Comparison of ENCODE assay signal across 28 cellular contexts in genomic region chr16:22643886-22644285, GRCh38.
"Had no signal": no experiment of that assay in that cellular context is flagged by ENCODE, and none has a peak within 500 bp of the region (broad histone marks: within the 10 kb centered on the region; RNA-seq: fewer than 3 reads in every experiment).

No MANE protein-coding gene starts in this region.

- H3K4me3 Mint-ChIP-seq: naive thymus-derived CD8-positive, alpha-beta T cell; natural killer cell treated with Interleukin-12 subunit alpha and Interleukin-12 subunit beta and Interleukin-15 and Interleukin-18, amount 100 ng/mL, for 72 hours; nephron progenitor cell; neural crest cell; stimulated activated effector memory CD8-positive, alpha-beta T cell treated with anti-CD3 and anti-CD28 coated beads, Interleukin-12 subunit alpha, Interleukin-12 subunit beta, amount 100 ng/mL, for 72 hours; stimulated activated naive B cell treated with anti-CD40 and anti-IgM and Interleukin-4, amounts not matched to agents 10 μg/mL and 1 μg/mL and 100 μg/mL, for 72 hours; stimulated activated naive CD8-positive, alpha-beta T cell treated with anti-CD3 and anti-CD28 coated beads, Interleukin-15, Interleukin-2, amounts not matched to agents 100 ng/mL and 50 ng/mL, for 24 hours had no signal

- H3K9me3 Mint-ChIP-seq: naive thymus-derived CD8-positive, alpha-beta T cell; natural killer cell treated with Interleukin-12 subunit alpha and Interleukin-12 subunit beta and Interleukin-15 and Interleukin-18, amount 100 ng/mL, for 72 hours; nephron progenitor cell; neural crest cell; stimulated activated effector memory CD8-positive, alpha-beta T cell treated with anti-CD3 and anti-CD28 coated beads, Interleukin-12 subunit alpha, Interleukin-12 subunit beta, amount 100 ng/mL, for 72 hours; stimulated activated naive B cell treated with anti-CD40 and anti-IgM and Interleukin-4, amounts not matched to agents 10 μg/mL and 1 μg/mL and 100 μg/mL, for 72 hours; stimulated activated naive CD8-positive, alpha-beta T cell treated with anti-CD3 and anti-CD28 coated beads, Interleukin-15, Interleukin-2, amounts not matched to agents 100 ng/mL and 50 ng/mL, for 24 hours had no signal

- H3K9me3 ChIP-seq: neutrophil, ovary, psoas muscle, right lobe of liver, sigmoid colon, stomach, thoracic aorta, thyroid gland, upper lobe of left lung, vagina had no signal

- H3K4me1 Mint-ChIP-seq: naive thymus-derived CD8-positive, alpha-beta T cell; nephron progenitor cell; neural crest cell; stimulated activated effector memory CD8-positive, alpha-beta T cell treated with anti-CD3 and anti-CD28 coated beads, Interleukin-12 subunit alpha, Interleukin-12 subunit beta, amount 100 ng/mL, for 72 hours; stimulated activated naive B cell treated with anti-CD40 and anti-IgM and Interleukin-4, amounts not matched to agents 10 μg/mL and 1 μg/mL and 100 μg/mL, for 72 hours had no signal

- DNase-seq: naive thymus-derived CD8-positive, alpha-beta T cell; nephron progenitor cell; nucleus accumbens; ovary; psoas muscle; right cardiac atrium; right lobe of liver; sigmoid colon; small intestine; stimulated activated CD4-positive, alpha-beta T cell treated with anti-CD3 and anti-CD28 coated beads, Interleukin-15, amount 100 ng/mL, for 24 hours; stimulated activated CD4-positive, alpha-beta T cell treated with anti-CD3 and anti-CD28 coated beads, Interleukin-2, amount 100 ng/mL, for 24 hours; stimulated activated CD4-positive, alpha-beta T cell treated with anti-CD3 and anti-CD28 coated beads, Interleukin-2, amount 100 ng/mL, for 48 hours; stimulated activated CD4-positive, alpha-beta T cell treated with anti-CD3 and anti-CD28 coated beads, Interleukin-4, amount 100 ng/mL, for 24 hours; stimulated activated naive B cell treated with anti-CD40 and anti-IgM and Interleukin-4, amounts not matched to agents 10 μg/mL and 1 μg/mL and 100 μg/mL, for 72 hours; stimulated activated naive CD4-positive, alpha-beta T cell treated with Interleukin-2 at 50 U/mL for 16 hours; stomach; thyroid gland; trophoblast cell; upper lobe of left lung had no signal

- H3K27ac Mint-ChIP-seq: naive thymus-derived CD8-positive, alpha-beta T cell; natural killer cell treated with Interleukin-12 subunit alpha and Interleukin-12 subunit beta and Interleukin-15 and Interleukin-18, amount 100 ng/mL, for 72 hours; nephron progenitor cell; progenitor cell of endocrine pancreas; stimulated activated effector memory CD8-positive, alpha-beta T cell treated with anti-CD3 and anti-CD28 coated beads, Interleukin-12 subunit alpha, Interleukin-12 subunit beta, amount 100 ng/mL, for 72 hours; stimulated activated naive B cell treated with anti-CD40 and anti-IgM and Interleukin-4, amounts not matched to agents 10 μg/mL and 1 μg/mL and 100 μg/mL, for 72 hours; stimulated activated naive CD8-positive, alpha-beta T cell treated with anti-CD3 and anti-CD28 coated beads, Interleukin-15, Interleukin-2, amounts not matched to agents 100 ng/mL and 50 ng/mL, for 24 hours had no signal

- H3K36me3 Mint-ChIP-seq: naive thymus-derived CD8-positive, alpha-beta T cell; natural killer cell treated with Interleukin-12 subunit alpha and Interleukin-12 subunit beta and Interleukin-15 and Interleukin-18, amount 100 ng/mL, for 72 hours; stimulated activated effector memory CD8-positive, alpha-beta T cell treated with anti-CD3 and anti-CD28 coated beads, Interleukin-12 subunit alpha, Interleukin-12 subunit beta, amount 100 ng/mL, for 72 hours; stimulated activated naive B cell treated with anti-CD40 and anti-IgM and Interleukin-4, amounts not matched to agents 10 μg/mL and 1 μg/mL and 100 μg/mL, for 72 hours had no signal

- H3K27me3 ChIP-seq: ovary, thyroid gland, upper lobe of left lung, vagina had no signal

- H3K27me3 Mint-ChIP-seq: naive thymus-derived CD8-positive, alpha-beta T cell; natural killer cell treated with Interleukin-12 subunit alpha and Interleukin-12 subunit beta and Interleukin-15 and Interleukin-18, amount 100 ng/mL, for 72 hours; progenitor cell of endocrine pancreas; stimulated activated naive B cell treated with anti-CD40 and anti-IgM and Interleukin-4, amounts not matched to agents 10 μg/mL and 1 μg/mL and 100 μg/mL, for 72 hours; stimulated activated naive CD8-positive, alpha-beta T cell treated with anti-CD3 and anti-CD28 coated beads, Interleukin-15, Interleukin-2, amounts not matched to agents 100 ng/mL and 50 ng/mL, for 24 hours had no signal

- H3K4me3 ChIP-seq: ovary, psoas muscle, right lobe of liver, sigmoid colon, stomach, thoracic aorta, thyroid gland, tibial nerve, upper lobe of left lung, vagina had no signal

- H3K36me3 ChIP-seq: neutrophil, ovary, right lobe of liver, sigmoid colon, stomach, thoracic aorta, thyroid gland, tibial nerve, upper lobe of left lung, vagina had no signal
